In the genomic region with DNA sequence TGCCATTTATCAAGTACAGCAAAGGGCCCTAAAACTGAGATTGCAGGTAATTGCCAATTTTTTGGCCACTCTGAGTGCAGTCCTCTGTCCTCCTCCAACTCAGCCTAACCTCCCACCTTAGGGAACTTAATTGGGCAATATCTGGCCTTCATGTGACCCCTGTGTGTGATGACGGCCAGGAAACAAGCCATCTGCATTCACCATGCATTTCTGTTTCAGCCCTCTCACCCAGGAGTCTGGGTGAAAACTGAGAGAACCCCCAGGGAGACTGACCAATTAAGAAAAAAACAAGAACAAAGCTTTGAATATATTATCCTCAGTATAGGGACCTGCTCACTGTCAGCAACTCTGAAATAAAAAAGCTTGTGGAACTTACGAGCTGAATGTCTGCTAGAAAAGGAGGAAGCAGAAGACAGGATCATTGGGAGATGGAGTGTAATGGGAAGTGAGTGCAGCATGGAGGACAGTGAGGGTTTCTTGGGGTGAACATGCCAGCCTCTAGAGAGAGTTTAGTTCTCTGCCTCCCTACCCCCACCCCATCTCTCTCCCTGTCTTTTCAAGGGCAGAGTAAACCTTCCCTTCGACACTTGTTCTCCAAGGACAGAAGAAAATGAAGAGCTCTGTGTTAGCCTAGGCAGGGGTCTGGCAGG, we compare ENCODE assay signal across 8 cellular contexts. TPM values are rescaled to one million over a fixed set of nuclear protein-coding genes. Genes with fewer than 3 reads are reported as not detected.
DNase-seq lines count a peak whose midpoint lies in the region; ATAC-seq and TF ChIP-seq lines count a peak whose summit lies in the region.

No MANE protein-coding gene starts in this region.

- peak overlapping the region; percentile 28 for H3K4me3 Mint-ChIP-seq in central memory CD8-positive, alpha-beta T cell

- DNase-seq in central memory CD8-positive, alpha-beta T cell (ENCODE audit: low spot score in 2 of 2): no peak
- DNase-seq in omental fat pad (ENCODE audit: low spot score): no peak
- no peak for DNase-seq in germinal center (ENCODE audit: low spot score)
- no peak for DNase-seq in NCI-H2196 (lab: John Stamatoyannopoulos, UW; ENCODE audit: unreplicated experiment)
- no peak for DNase-seq in iPS-NIHi11 (ENCODE audit: low spot score)
- DNase-seq in cortex of kidney (lab: John Stamatoyannopoulos, UW): no peak

- no peaks in the 10 kb centered on the region for H3K27me3 Mint-ChIP-seq in central memory CD8-positive, alpha-beta T cell

- H3K4me1 Mint-ChIP-seq in central memory CD8-positive, alpha-beta T cell: peaks cover 69% of the 10 kb centered on the region

- no peak overlapping the region for H3K27ac Mint-ChIP-seq in central memory CD8-positive, alpha-beta T cell (ENCODE audit: low read depth)

- no peak for TF ChIP-seq CTCF in omental fat pad (IDR thresholded peaks at IDR 0.05)

- ATAC-seq in GM18511 (IDR thresholded peaks at IDR 0.05; ENCODE audit: unreplicated experiment) (peak; percentile 28), HG03378 (IDR thresholded peaks at IDR 0.05; ENCODE audit: unreplicated experiment) (peak; percentile 34), omental fat pad (ENCODE audit: low FRiP score) (peak; percentile 63)
- ATAC-seq in central memory CD8-positive, alpha-beta T cell (replicated peaks; ENCODE audit: extremely low read depth, poor library complexity, severe bottlenecking): no peak

- no peaks in the 10 kb centered on the region for H3K9me3 Mint-ChIP-seq in central memory CD8-positive, alpha-beta T cell

- peaks cover 12% of the 10 kb centered on the region for H3K36me3 Mint-ChIP-seq in central memory CD8-positive, alpha-beta T cell (ENCODE audit: insufficient read depth)

RNA-seq across cellular contexts. Expression of a gene that starts 9.6 kb away (rescaled TPM):
- 10 to 100 TPM; 19.7 to 35.6 (median 24.8) TPM for total RNA-seq in omental fat pad
